Comparison of ENCODE assay signal across 8 cellular contexts in the genomic region with DNA sequence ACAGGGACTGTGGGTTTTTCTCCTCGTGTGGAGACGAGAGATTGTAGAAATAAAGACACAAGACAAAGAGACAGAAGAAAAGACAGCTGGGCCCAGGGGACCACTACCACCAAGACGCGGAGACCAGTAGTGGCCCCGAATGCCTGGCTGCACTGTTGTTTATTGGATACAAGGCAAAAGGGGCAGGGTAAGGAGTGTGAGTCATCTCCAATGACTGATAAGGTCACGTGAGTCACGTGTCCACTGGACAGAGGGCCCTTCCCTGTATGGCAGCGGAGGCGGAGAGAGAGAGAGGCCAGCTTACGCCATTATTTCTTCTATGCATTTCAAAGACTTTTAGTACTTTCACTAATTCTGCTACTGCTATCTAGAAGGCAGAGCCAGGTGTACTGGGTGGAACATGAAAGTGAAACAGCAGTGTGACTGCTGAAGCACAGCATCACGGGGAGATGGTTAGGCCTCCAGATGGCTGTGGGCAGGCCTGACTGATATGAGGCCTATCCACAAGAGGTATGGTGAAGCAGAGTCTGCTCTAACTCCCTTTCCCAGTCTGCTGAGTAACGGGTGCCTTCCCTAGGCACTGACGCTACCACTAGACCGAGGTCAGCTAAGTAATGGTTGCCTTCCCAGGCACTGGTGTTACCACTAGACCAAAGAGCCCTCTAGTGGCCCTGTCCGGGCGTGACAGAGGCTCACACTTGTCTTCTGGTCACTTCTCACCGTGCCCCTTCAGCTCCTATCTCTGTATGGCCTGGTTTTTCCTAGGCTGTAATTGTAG. TPM values are rescaled to one million over a fixed set of nuclear protein-coding genes. Genes with fewer than 3 reads are reported as not detected.
DNase-seq lines count a peak whose midpoint lies in the region; ATAC-seq and TF ChIP-seq lines count a peak whose summit lies in the region.
"Not testable (repeated sequence)": the region's sequence is repeated elsewhere in the genome, so short reads cannot be mapped to it uniquely, and the experiment has no call there.

No MANE protein-coding gene starts in this region.

- H3K36me3 ChIP-seq in lower lobe of right lung = peaks cover 24% of the 10 kb centered on the region

- intact Hi-C loops in lower lobe of right lung (cut with DNase I) = not testable (repeated sequence)

- ATAC-seq in HG03469 (IDR thresholded peaks at IDR 0.05; ENCODE audit: unreplicated experiment) (peak; percentile 92), lower lobe of right lung (peak; percentile 54 to 66)

- H3K27ac ChIP-seq in lower lobe of right lung = peak overlapping the region; percentile 73

- TF ChIP-seq CTCF in GM20000 (IDR thresholded peaks at IDR 0.05; ENCODE audit: extremely low read depth, missing control alignments) = peak; percentile 64
- TF ChIP-seq CTCF in lower lobe of right lung (IDR thresholded peaks at IDR 0.05) = peak; percentile 76

- peaks cover 40% of the 10 kb centered on the region for H3K4me1 ChIP-seq in lower lobe of right lung

- H3K9me3 ChIP-seq in lower lobe of right lung = not testable (repeated sequence)

- peak; percentile 70 for DNase-seq in DMS 273 (lab: John Stamatoyannopoulos, UW; ENCODE audit: unreplicated experiment)
- DNase-seq in GM20000 (ENCODE audit: low spot score) = peak; percentile 72
- peak; percentile 79 for DNase-seq in NCI-H82 (lab: John Stamatoyannopoulos, UW)
- peak; percentile 77 to 85 for DNase-seq in activated CD4-positive, alpha-beta T cell treated with anti-CD3 and anti-CD28 coated beads, Interleukin-2, amount 50 U/mL, for 48 hours
- DNase-seq in dermis blood vessel endothelial cell = peak; percentile 70
- DNase-seq in lower lobe of right lung = peak; percentile 83
- peak; percentile 63 to 87 (median 65) for DNase-seq in stimulated activated CD4-positive, alpha-beta T cell treated with anti-CD3 and anti-CD28 coated beads, TNF-alpha, amount 100 ng/mL, for 48 hours (ENCODE audit: low read depth in 3 of 3)

- H3K4me3 ChIP-seq in lower lobe of right lung = peak overlapping the region; percentile 27

- H3K27me3 ChIP-seq in lower lobe of right lung (ENCODE audit: low read depth) = not testable (repeated sequence)

RNA-seq across cellular contexts. Expression of gene RNASET2, which starts 5.3 kb away (rescaled TPM):
- 8.9 and 12.6 TPM in 2 replicates for total RNA-seq in dermis blood vessel endothelial cell
- total RNA-seq in lower lobe of right lung = 103 TPM

RNA-seq across cellular contexts. Expression of gene CEP43, which starts 48.1 kb away (rescaled TPM):
- total RNA-seq in dermis blood vessel endothelial cell (14.3 and 15.7 TPM in 2 replicates), lower lobe of right lung (13.3 TPM)

Comparison
In these comparisons a context has a peak if more than half of its experiments do, and no peak if none do; other contexts are left out.
1. Peak in every context shown above with its lines: DNase-seq, ATAC-seq, H3K4me3 ChIP-seq and H3K27ac ChIP-seq.